Comparison of ENCODE assay signal across 14 cellular contexts in the genomic region with DNA sequence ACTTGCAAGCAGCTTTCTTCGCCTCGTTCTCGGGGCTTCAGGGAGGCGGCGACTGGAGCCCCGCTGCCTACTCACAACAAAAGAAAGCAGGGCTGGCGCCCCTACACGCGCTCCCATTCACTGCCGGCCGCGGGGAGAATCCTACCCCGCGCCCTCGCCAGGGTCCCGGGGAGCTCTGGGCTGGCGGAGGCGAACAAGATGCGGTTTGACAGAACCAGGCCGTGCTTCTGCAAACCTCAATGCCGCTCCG. TPM values are rescaled to one million over a fixed set of nuclear protein-coding genes. Genes with fewer than 3 reads are reported as not detected.
DNase-seq lines count a peak whose midpoint lies in the region; ATAC-seq, FAIRE-seq and TF ChIP-seq lines count a peak whose summit lies in the region.
"Had no signal": no experiment of that assay in that cellular context is flagged by ENCODE, and none has a peak within 500 bp of the region (broad histone marks: within the 10 kb centered on the region; RNA-seq: fewer than 3 reads in every experiment).

No MANE protein-coding gene starts in this region.

- 25% methylated on average over 4 of the region's 22 CpGs for WGBS in HepG2 (ENCODE audit: low lambda C conversion rate)
- no CpG with 5 or more reads among the region's 22 CpGs for WGBS in right lobe of liver (ENCODE audit: insufficient coverage, low coverage, low lambda C conversion rate, missing lambda C conversion rate)
- 0% methylated on average over 3 to 11 of the region's 22 CpGs for WGBS in lower leg skin, 2 donors

- no peaks in the 10 kb centered on the region for H3K79me2 ChIP-seq in HepG2 (ENCODE audit: insufficient read depth, low read length)

- H3K4me3 ChIP-seq in HepG2 (replicated peaks in 1 of 3; ENCODE audit: insufficient read depth in 1 of 3, low read depth in 2 of 3, low read length in 3 of 3) (no peak overlapping the region), right lobe of liver (no peak overlapping the region), dorsolateral prefrontal cortex (peak overlapping the region in 36 of 59 donors; percentile 3 to 56 (median 30)), lower leg skin (ENCODE audit: low read depth, poor library complexity, severe bottlenecking) (peak overlapping the region; percentile 2)
- H3K4me3 ChIP-seq: BLaER1 had no signal

- H3K9me3 ChIP-seq in HepG2 (ENCODE audit: low read length) (no peaks in the 10 kb centered on the region), right lobe of liver (no peaks in the 10 kb centered on the region)

- TF ChIP-seq RAD21 in HepG2 (CRISPR knock-in tag; IDR thresholded peaks at IDR 0.05) = no peak

- H3K27me3 ChIP-seq in HepG2 (ENCODE audit: control insufficient read depth in 1 of 2, insufficient read depth in 2 of 2, low read length in 2 of 2) (peaks cover 4 to 78% of the 10 kb centered on the region in 2 experiments), right lobe of liver (peaks cover 15 to 28% of the 10 kb centered on the region in 2 donors), dorsolateral prefrontal cortex (peaks cover 35 to 100% (median 100%) of the 10 kb centered on the region in 45 donors)

- 0 out of 2 replicates have a peak overlapping the region, but pooled peaks have one; percentile 3 for H3K4me2 ChIP-seq in HepG2 (ENCODE audit: low read depth, low read length)
- H3K4me2 ChIP-seq: BLaER1 had no signal

- no peak for FAIRE-seq in HepG2 (lab: Jason Lieb, UNC)
- no peak for FAIRE-seq in urothelium cell line (lab: Jason Lieb, UNC)

- DNase-seq in HepG2 (ENCODE audit: low spot score) (no peak), right lobe of liver (no peak), dorsolateral prefrontal cortex (no peak), lower leg skin (ENCODE audit: low spot score in 2 of 2) (no peak), urothelium cell line (ENCODE audit: low spot score) (peak; percentile 41), pons (ENCODE audit: low spot score) (no peak)
- no peak for DNase-seq in stimulated activated CD4-positive, alpha-beta T cell treated with anti-CD3 and anti-CD28 coated beads, Interleukin-4, amount 100 ng/mL, for 4 hours
- DNase-seq: activated CD4-positive, CD25-positive, alpha-beta regulatory T cell treated with anti-CD3 and anti-CD28 coated beads, Interleukin-2, amount 50 U/mL, for 72 hours; erythroblast; NCI-H2029 had no signal

- H3K36me3 ChIP-seq in HepG2 (replicated peaks in 1 of 2; ENCODE audit: control insufficient read depth in 1 of 2, insufficient read depth in 2 of 2, low read length in 2 of 2) (no peaks in the 10 kb centered on the region), right lobe of liver (no peaks in the 10 kb centered on the region)
- H3K36me3 ChIP-seq: BLaER1 had no signal

- CTCF ChIA-PET in HepG2 (lab: Yijun Ruan, JAX; ENCODE audit: low intra/inter-chr PET ratio, low total read pairs) = no interaction called here

- no peaks in the 10 kb centered on the region for H4K20me1 ChIP-seq in HepG2 (ENCODE audit: insufficient read depth, low read length)

- H3K4me1 ChIP-seq in HepG2 (ENCODE audit: insufficient read depth, low read length) (no peaks in the 10 kb centered on the region), right lobe of liver (peaks cover 0 to 10% (median 0%) of the 10 kb centered on the region in 4 donors)
- H3K4me1 ChIP-seq: BLaER1 had no signal

- TF ChIP-seq EP300 in HepG2 (IDR thresholded peaks at IDR 0.05; ENCODE audit: low read depth in 2 of 2, low read length in 2 of 2) = no peak
- TF ChIP-seq EP300 in HepG2 (CRISPR knock-in tag; IDR thresholded peaks at IDR 0.05; ENCODE audit: borderline replicate concordance) = no peak

- TF ChIP-seq POLR2A in HepG2 (IDR thresholded peaks at IDR 0.05; ENCODE audit: insufficient read depth in 1 of 2, low read depth in 2 of 2, low read length in 2 of 2) = no peak
- no peak for TF ChIP-seq POLR2A in right lobe of liver (IDR thresholded peaks at IDR 0.05)
- TF ChIP-seq POLR2A in lower leg skin (IDR thresholded peaks at IDR 0.05) = no peak

- no peak overlapping the region for H3K27ac ChIP-seq in HepG2 (ENCODE audit: extremely low read length, insufficient read depth, low read length)
- H3K27ac ChIP-seq in right lobe of liver = no peak overlapping the region
- no peak overlapping the region for H3K27ac ChIP-seq in dorsolateral prefrontal cortex
- H3K27ac ChIP-seq: BLaER1 had no signal

- in situ Hi-C loops in HepG2 (cut with HindIII; ENCODE audit: extremely low pct_ligation_motif_present, low pct_unique_long_range_greater_than_20kb) = no loop called here

- no peak overlapping the region for H2AFZ ChIP-seq in HepG2 (ENCODE audit: low read length)

- no peak for TF ChIP-seq CTCF in HepG2 (CRISPR knock-in tag; IDR thresholded peaks at IDR 0.05)
- TF ChIP-seq CTCF in right lobe of liver (IDR thresholded peaks at IDR 0.05) = no peak
- TF ChIP-seq CTCF in dorsolateral prefrontal cortex (IDR thresholded peaks at IDR 0.05 in 54 of 56, conservative IDR thresholded peaks at IDR 0.05 in 2 of 56; ENCODE audit: low read depth in 1 of 56, partially characterized antibody in 56 of 56) = no peak
- TF ChIP-seq CTCF in lower leg skin (IDR thresholded peaks at IDR 0.05) = no peak

- intact Hi-C loops in HepG2 (cut with micrococcal nuclease; ENCODE audit: unreplicated experiment) = no loop called here
- intact Hi-C loops in right lobe of liver (cut with DNase I) = no loop called here
- intact Hi-C loops in dorsolateral prefrontal cortex (cut with DNase I) = no loop called here
- intact Hi-C loops in lower leg skin (cut with DNase I; ENCODE audit: low total_unique reads) = no loop called here

- no peak for ATAC-seq in HepG2
- ATAC-seq in right lobe of liver = no peak
- no peak for ATAC-seq in HG03521 (IDR thresholded peaks at IDR 0.05; ENCODE audit: unreplicated experiment)
- ATAC-seq: HCT116 had no signal

- no TSS peak for BruUV-seq in HepG2 (replicated peaks; lab: Mats Ljungman, UMichigan)

- POLR2A ChIA-PET in HepG2 (lab: Yijun Ruan, JAX) = no interaction called here

- no peak overlapping the region for H3K9ac ChIP-seq in HepG2 (ENCODE audit: insufficient read depth, low read depth, low read length)
- H3K9ac ChIP-seq: BLaER1 had no signal

TF ChIP-seq in HepG2, 621 proteins besides CTCF, POLR2A, EP300 and RAD21 (continues in another document):
- TF ChIP-seq ZNF773 (CRISPR knock-in tag; IDR thresholded peaks at IDR 0.05; ENCODE audit: borderline replicate concordance) (no peak), PPARG (CRISPR knock-in tag; conservative IDR thresholded peaks at IDR 0.05) (no peak), ERF (CRISPR knock-in tag; IDR thresholded peaks at IDR 0.05) (no peak), ZNF607 (CRISPR knock-in tag; IDR thresholded peaks at IDR 0.05; ENCODE audit: borderline replicate concordance) (no peak), ZKSCAN5 (CRISPR knock-in tag; IDR thresholded peaks at IDR 0.05) (no peak)
- TF ChIP-seq, protein P1, sequence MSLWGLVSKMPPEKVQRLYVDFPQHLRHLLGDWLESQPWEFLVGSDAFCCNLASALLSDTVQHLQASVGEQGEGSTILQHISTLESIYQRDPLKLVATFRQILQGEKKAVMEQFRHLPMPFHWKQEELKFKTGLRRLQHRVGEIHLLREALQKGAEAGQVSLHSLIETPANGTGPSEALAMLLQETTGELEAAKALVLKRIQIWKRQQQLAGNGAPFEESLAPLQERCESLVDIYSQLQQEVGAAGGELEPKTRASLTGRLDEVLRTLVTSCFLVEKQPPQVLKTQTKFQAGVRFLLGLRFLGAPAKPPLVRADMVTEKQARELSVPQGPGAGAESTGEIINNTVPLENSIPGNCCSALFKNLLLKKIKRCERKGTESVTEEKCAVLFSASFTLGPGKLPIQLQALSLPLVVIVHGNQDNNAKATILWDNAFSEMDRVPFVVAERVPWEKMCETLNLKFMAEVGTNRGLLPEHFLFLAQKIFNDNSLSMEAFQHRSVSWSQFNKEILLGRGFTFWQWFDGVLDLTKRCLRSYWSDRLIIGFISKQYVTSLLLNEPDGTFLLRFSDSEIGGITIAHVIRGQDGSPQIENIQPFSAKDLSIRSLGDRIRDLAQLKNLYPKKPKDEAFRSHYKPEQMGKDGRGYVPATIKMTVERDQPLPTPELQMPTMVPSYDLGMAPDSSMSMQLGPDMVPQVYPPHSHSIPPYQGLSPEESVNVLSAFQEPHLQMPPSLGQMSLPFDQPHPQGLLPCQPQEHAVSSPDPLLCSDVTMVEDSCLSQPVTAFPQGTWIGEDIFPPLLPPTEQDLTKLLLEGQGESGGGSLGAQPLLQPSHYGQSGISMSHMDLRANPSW (CRISPR knock-in tag; IDR thresholded peaks at IDR 0.05; ENCODE audit: borderline replicate concordance) = no peak

RNA-seq across cellular contexts. Expression of a gene that starts 0.8 kb away (rescaled TPM):
- total RNA-seq in HepG2 (2016; rRNA removed; fragmentation: Illumina TruSeq; extraction: Trizol) = not detected in 2 replicates
- not detected in 2 replicates for total RNA-seq in HepG2 (2016; cell fraction: cytosol; rRNA removed; fragmentation: Illumina TruSeq; extraction: Trizol; ENCODE audit: low read depth)
- not detected in 2 replicates for total RNA-seq in HepG2 (2016; cell fraction: insoluble cytoplasmic fraction; rRNA removed; fragmentation: Illumina TruSeq; extraction: Trizol)
- not detected in 2 replicates for total RNA-seq in HepG2 (2016; cell fraction: membrane; rRNA removed; fragmentation: Illumina TruSeq; extraction: Trizol)
- total RNA-seq in HepG2 (2016; cell fraction: nucleus; rRNA removed; fragmentation: Illumina TruSeq; extraction: Trizol) = not detected in 2 replicates
- not detected in 2 replicates for polyA plus RNA-seq in HepG2 (2011; rRNA removed)
- not detected in 2 replicates for polyA plus RNA-seq in HepG2 (2011; cell fraction: cytosol; rRNA removed)
- polyA plus RNA-seq in HepG2 (2011; cell fraction: nucleus; rRNA removed) = not detected in 2 replicates
- polyA plus RNA-seq in HepG2 (2012) = not detected in 2 replicates
- polyA plus RNA-seq in HepG2 (2016; cell fraction: cytosol; fragmentation: Illumina TruSeq; extraction: Trizol; ENCODE audit: low read depth) = not detected in 2 replicates
- polyA plus RNA-seq in HepG2 (2016; cell fraction: insoluble cytoplasmic fraction; fragmentation: Illumina TruSeq; extraction: Trizol; ENCODE audit: low read depth) = not detected in 2 replicates
- not detected in 2 replicates for polyA plus RNA-seq in HepG2 (2016; cell fraction: membrane; fragmentation: Illumina TruSeq; extraction: Trizol; ENCODE audit: low read depth)
- not detected in 2 replicates for polyA plus RNA-seq in HepG2 (2016; cell fraction: nucleus; fragmentation: Illumina TruSeq; extraction: Trizol; ENCODE audit: insufficient read depth, low read depth)
- polyA minus RNA-seq in HepG2 (2011; rRNA and poly(A)+ RNA removed; ENCODE audit: low replicate concordance) = not detected in 2 replicates
- not detected in 2 replicates for polyA minus RNA-seq in HepG2 (2011; cell fraction: cytosol; rRNA and poly(A)+ RNA removed)
- polyA minus RNA-seq in HepG2 (2011; cell fraction: nucleus; rRNA and poly(A)+ RNA removed) = not detected in 2 replicates
- total RNA-seq in right lobe of liver = not detected
- total RNA-seq in dorsolateral prefrontal cortex = 1 to 10 TPM in 4 of 120 experiments, under 1 TPM in 22, not detected in 94; 0.13 to 1.6 (median 0.37) TPM
- 1 to 10 TPM in 2 of 4 donors, under 1 TPM in 1, not detected in 1; 0.65 to 1.2 (median 1.1) TPM for total RNA-seq in lower leg skin
- total RNA-seq: neural crest cell had no signal

Comparison
In these comparisons a context has a peak if more than half of its experiments do, and no peak if none do; other contexts are left out.
1. H3K4me3 ChIP-seq: peak in dorsolateral prefrontal cortex (36 of 59) and lower leg skin (single experiment); none in HepG2 (0 of 3) and right lobe of liver (0 of 3).